Comparison of ENCODE assay signal across 1 cellular context in the genomic region with DNA sequence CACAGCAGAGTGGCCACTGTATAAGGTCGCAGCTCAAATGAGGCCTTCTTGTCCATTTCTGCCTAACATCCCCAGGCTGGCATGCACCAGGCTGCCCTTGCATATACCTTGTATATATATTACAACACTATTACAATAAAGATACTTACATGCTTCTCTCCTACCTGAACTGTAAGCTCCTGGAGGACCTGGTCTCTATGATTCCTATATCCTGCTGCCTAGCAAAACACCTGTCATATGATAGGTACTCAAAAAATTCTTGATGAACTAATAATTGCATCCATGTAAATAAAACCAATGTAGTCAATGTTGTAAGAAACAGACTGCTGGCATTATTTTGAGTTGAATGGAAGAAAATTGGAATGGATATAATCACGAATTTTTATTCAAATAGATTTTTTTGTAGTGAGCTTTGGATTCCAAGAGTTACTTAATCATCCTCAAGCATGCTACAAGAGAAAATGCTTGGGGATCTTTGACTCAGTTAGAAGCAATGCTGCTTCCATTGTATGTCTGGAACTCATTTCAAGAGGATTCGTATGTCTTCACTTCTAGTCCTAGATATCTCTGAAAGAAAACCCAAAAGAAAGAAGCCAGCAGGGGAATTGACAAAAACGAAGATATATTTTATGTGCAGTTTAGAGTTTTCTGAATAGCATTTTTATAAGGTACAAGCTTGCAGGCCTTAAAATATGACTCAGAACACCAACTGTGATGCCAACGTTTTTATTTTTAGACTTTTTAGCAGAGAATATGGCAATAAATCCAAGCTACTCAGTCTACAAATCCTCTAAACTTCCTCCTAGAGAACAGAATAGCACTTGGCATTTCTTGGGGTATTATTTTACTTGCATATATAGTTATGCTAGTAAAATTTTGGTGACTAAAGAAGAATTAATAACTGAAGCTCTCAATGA.
TF ChIP-seq lines count a peak whose summit lies in the region.

No MANE protein-coding gene starts in this region.

TF ChIP-seq in WTC11, 78 proteins besides CTCF, POLR2A, EP300 and RAD21:
- TF ChIP-seq ESRRA (CRISPR knock-in tag; IDR thresholded peaks at IDR 0.05; ENCODE audit: borderline replicate concordance) (no peak), ZBTB21 (CRISPR knock-in tag; IDR thresholded peaks at IDR 0.05; ENCODE audit: borderline replicate concordance) (no peak), ZNF138 (CRISPR knock-in tag; conservative IDR thresholded peaks at IDR 0.05) (no peak), ETV6 (CRISPR knock-in tag; IDR thresholded peaks at IDR 0.05) (no peak), SP1 (CRISPR knock-in tag; conservative IDR thresholded peaks at IDR 0.05) (no peak), ZNF396 (CRISPR knock-in tag; IDR thresholded peaks at IDR 0.05; ENCODE audit: borderline replicate concordance) (no peak), PRRX2 (CRISPR knock-in tag; IDR thresholded peaks at IDR 0.05) (no peak), GRHL2 (CRISPR knock-in tag; IDR thresholded peaks at IDR 0.05; ENCODE audit: insufficient replicate concordance, severe bottlenecking) (no peak), OVOL2 (CRISPR knock-in tag; IDR thresholded peaks at IDR 0.05; ENCODE audit: borderline replicate concordance) (no peak), EMX1 (CRISPR knock-in tag; IDR thresholded peaks at IDR 0.05) (no peak), TCF7 (CRISPR knock-in tag; IDR thresholded peaks at IDR 0.05; ENCODE audit: low read depth) (no peak), SMAD4 (CRISPR knock-in tag; IDR thresholded peaks at IDR 0.05) (no peak)
- TF ChIP-seq, protein P1, sequence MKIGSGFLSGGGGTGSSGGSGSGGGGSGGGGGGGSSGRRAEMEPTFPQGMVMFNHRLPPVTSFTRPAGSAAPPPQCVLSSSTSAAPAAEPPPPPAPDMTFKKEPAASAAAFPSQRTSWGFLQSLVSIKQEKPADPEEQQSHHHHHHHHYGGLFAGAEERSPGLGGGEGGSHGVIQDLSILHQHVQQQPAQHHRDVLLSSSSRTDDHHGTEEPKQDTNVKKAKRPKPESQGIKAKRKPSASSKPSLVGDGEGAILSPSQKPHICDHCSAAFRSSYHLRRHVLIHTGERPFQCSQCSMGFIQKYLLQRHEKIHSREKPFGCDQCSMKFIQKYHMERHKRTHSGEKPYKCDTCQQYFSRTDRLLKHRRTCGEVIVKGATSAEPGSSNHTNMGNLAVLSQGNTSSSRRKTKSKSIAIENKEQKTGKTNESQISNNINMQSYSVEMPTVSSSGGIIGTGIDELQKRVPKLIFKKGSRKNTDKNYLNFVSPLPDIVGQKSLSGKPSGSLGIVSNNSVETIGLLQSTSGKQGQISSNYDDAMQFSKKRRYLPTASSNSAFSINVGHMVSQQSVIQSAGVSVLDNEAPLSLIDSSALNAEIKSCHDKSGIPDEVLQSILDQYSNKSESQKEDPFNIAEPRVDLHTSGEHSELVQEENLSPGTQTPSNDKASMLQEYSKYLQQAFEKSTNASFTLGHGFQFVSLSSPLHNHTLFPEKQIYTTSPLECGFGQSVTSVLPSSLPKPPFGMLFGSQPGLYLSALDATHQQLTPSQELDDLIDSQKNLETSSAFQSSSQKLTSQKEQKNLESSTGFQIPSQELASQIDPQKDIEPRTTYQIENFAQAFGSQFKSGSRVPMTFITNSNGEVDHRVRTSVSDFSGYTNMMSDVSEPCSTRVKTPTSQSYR (CRISPR knock-in tag; IDR thresholded peaks at IDR 0.05) = no peak
- TF ChIP-seq, protein P2, sequence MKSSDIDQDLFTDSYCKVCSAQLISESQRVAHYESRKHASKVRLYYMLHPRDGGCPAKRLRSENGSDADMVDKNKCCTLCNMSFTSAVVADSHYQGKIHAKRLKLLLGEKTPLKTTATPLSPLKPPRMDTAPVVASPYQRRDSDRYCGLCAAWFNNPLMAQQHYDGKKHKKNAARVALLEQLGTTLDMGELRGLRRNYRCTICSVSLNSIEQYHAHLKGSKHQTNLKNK (CRISPR knock-in tag; IDR thresholded peaks at IDR 0.05) = no peak
- TF ChIP-seq, protein P3, sequence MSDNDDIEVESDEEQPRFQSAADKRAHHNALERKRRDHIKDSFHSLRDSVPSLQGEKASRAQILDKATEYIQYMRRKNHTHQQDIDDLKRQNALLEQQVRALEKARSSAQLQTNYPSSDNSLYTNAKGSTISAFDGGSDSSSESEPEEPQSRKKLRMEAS (CRISPR knock-in tag; IDR thresholded peaks at IDR 0.05) = no peak
- TF ChIP-seq, protein P4, sequence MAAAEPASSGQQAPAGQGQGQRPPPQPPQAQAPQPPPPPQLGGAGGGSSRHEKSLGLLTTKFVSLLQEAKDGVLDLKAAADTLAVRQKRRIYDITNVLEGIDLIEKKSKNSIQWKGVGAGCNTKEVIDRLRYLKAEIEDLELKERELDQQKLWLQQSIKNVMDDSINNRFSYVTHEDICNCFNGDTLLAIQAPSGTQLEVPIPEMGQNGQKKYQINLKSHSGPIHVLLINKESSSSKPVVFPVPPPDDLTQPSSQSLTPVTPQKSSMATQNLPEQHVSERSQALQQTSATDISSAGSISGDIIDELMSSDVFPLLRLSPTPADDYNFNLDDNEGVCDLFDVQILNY (CRISPR knock-in tag; IDR thresholded peaks at IDR 0.05) = no peak
- TF ChIP-seq, protein P5, sequence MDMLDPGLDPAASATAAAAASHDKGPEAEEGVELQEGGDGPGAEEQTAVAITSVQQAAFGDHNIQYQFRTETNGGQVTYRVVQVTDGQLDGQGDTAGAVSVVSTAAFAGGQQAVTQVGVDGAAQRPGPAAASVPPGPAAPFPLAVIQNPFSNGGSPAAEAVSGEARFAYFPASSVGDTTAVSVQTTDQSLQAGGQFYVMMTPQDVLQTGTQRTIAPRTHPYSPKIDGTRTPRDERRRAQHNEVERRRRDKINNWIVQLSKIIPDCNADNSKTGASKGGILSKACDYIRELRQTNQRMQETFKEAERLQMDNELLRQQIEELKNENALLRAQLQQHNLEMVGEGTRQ (CRISPR knock-in tag; IDR thresholded peaks at IDR 0.05) = no peak
- TF ChIP-seq, protein P6, sequence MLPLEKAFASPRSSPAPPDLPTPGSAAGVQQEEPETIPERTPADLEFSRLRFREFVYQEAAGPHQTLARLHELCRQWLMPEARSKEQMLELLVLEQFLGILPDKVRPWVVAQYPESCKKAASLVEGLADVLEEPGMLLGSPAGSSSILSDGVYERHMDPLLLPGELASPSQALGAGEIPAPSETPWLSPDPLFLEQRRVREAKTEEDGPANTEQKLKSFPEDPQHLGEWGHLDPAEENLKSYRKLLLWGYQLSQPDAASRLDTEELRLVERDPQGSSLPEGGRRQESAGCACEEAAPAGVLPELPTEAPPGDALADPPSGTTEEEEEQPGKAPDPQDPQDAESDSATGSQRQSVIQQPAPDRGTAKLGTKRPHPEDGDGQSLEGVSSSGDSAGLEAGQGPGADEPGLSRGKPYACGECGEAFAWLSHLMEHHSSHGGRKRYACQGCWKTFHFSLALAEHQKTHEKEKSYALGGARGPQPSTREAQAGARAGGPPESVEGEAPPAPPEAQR (CRISPR knock-in tag; IDR thresholded peaks at IDR 0.05) = no peak
- TF ChIP-seq, protein P7, sequence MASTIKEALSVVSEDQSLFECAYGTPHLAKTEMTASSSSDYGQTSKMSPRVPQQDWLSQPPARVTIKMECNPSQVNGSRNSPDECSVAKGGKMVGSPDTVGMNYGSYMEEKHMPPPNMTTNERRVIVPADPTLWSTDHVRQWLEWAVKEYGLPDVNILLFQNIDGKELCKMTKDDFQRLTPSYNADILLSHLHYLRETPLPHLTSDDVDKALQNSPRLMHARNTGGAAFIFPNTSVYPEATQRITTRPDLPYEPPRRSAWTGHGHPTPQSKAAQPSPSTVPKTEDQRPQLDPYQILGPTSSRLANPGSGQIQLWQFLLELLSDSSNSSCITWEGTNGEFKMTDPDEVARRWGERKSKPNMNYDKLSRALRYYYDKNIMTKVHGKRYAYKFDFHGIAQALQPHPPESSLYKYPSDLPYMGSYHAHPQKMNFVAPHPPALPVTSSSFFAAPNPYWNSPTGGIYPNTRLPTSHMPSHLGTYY (CRISPR knock-in tag; IDR thresholded peaks at IDR 0.05) = no peak
